24 cellular contexts compared by ENCODE assay signal in the genomic region with DNA sequence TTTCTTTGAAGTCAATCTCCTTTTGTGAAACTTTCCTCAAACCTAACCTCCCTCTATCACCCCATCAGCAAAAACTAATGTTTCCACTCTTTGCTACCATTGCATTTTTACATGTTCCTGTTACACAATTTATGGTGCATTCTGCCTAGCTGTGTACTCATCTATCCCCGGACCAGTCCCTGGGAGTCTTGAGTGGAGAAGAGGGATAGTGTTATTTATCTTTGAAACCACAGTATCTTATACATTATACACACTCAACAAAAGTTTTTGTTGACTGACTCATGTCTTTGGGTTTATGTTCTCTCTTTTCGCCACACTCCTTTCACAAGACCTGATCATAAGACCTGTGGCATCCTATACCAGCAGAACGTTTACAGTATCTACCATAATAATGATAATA. TPM values are rescaled to one million over a fixed set of nuclear protein-coding genes. Genes with fewer than 3 reads are reported as not detected.
A peak's percentile ranks its signal among the peaks of the same experiment; 100 is the strongest.
DNase-seq lines count a peak whose midpoint lies in the region; ATAC-seq, FAIRE-seq and TF ChIP-seq lines count a peak whose summit lies in the region.
"Had no signal": no experiment of that assay in that cellular context is flagged by ENCODE, and none has a peak within 500 bp of the region (broad histone marks: within the 10 kb centered on the region; RNA-seq: fewer than 3 reads in every experiment).

No MANE protein-coding gene starts in this region.

- no peak overlapping the region for H2BK120ac ChIP-seq in IMR-90 (ENCODE audit: low read depth, low read length)

- H2AK9ac ChIP-seq in IMR-90 (replicated peaks; ENCODE audit: low read depth, low read length, poor library complexity), result no peak overlapping the region

- no peak for TF ChIP-seq EP300 in GM12878 (IDR thresholded peaks at IDR 0.05; ENCODE audit: borderline replicate concordance in 1 of 2, control insufficient read depth in 1 of 2, low read depth in 2 of 2, low read length in 2 of 2)

- H3K4me3 ChIP-seq in IMR-90 (ENCODE audit: insufficient read depth, low read depth, low read length) (no peak overlapping the region), GM12878 (no peak overlapping the region), smooth muscle cell (no peak overlapping the region)
- H3K4me3 ChIP-seq: colonic mucosa, gastroesophageal sphincter, SK-N-MC, stomach, upper lobe of left lung had no signal

- H3K14ac ChIP-seq in IMR-90 (replicated peaks; ENCODE audit: low read depth, low read length), result no peak overlapping the region

- H3K4me3 Mint-ChIP-seq in activated T-cell treated with anti-CD3 and anti-CD28 coated beads, Interleukin-2, amount 50 U/mL, for 72 hours, result peak overlapping the region in 1 of 2 donors; percentile 18
- H3K4me3 Mint-ChIP-seq: mesothelial cell of epicardium had no signal

- TF ChIP-seq RAD21 in IMR-90 (IDR thresholded peaks at IDR 0.05; ENCODE audit: low read length) (no peak), GM12878 (IDR thresholded peaks at IDR 0.05; ENCODE audit: insufficient read depth, low read depth, low read length) (no peak)

- no peaks in the 10 kb centered on the region for H3K9me3 Mint-ChIP-seq in activated T-cell treated with anti-CD3 and anti-CD28 coated beads, Interleukin-2, amount 50 U/mL, for 72 hours
- H3K9me3 Mint-ChIP-seq: mesothelial cell of epicardium had no signal

- H3K56ac ChIP-seq in IMR-90 (ENCODE audit: extremely low read depth, insufficient read depth, low read length), result no peak overlapping the region

- no peak overlapping the region for H3K23ac ChIP-seq in IMR-90 (ENCODE audit: low read depth, low read length)

- no peak overlapping the region for H2AK5ac ChIP-seq in IMR-90 (ENCODE audit: low read depth, low read length)

- BruUV-seq in IMR-90 (replicated peaks; lab: Mats Ljungman, UMichigan), result no TSS peak
- no TSS peak for BruUV-seq in GM12878 (replicated peaks; lab: Mats Ljungman, UMichigan)

- H2BK15ac ChIP-seq in IMR-90 (ENCODE audit: low read depth, low read length), result no peak overlapping the region

- H3K27ac ChIP-seq in IMR-90 (ENCODE audit: insufficient read depth, low read length) (no peak overlapping the region), GM12878 (ENCODE audit: control insufficient read depth, insufficient read depth) (peak overlapping the region; percentile 4; the same call in 1 of the 2 replicates), smooth muscle cell (ENCODE audit: low read depth) (no peak overlapping the region)
- H3K27ac ChIP-seq: colonic mucosa, KMS-11, SK-N-MC, stomach, upper lobe of left lung had no signal

- RAD21 ChIA-PET in GM12878 (lab: Charles Lee; ENCODE audit: unreplicated experiment), result interaction anchor here (0.7 to 1.2 kb wide), 3 partner anchors 15 to 67 kb away, joined by 3 to 4 read pairs (median 3); a partner anchor contains a TSS

- intact Hi-C loops in IMR-90 (cut with micrococcal nuclease), result no loop called here
- intact Hi-C loops in GM12878 (cut with micrococcal nuclease; ENCODE audit: unreplicated experiment), result no loop called here

- no peaks in the 10 kb centered on the region for H4K20me1 ChIP-seq in IMR-90 (ENCODE audit: insufficient read depth, low read length)
- H4K20me1 ChIP-seq in GM12878 (ENCODE audit: control insufficient read depth, insufficient read depth), result peaks cover 11% of the 10 kb centered on the region; the same call in 1 of the 2 replicates
- peaks cover 73% of the 10 kb centered on the region for H4K20me1 ChIP-seq in smooth muscle cell (ENCODE audit: low read depth)

- no peak overlapping the region for H2BK5ac ChIP-seq in IMR-90 (ENCODE audit: low read depth, low read length, poor library complexity, severe bottlenecking)

- no peak overlapping the region for H4K5ac ChIP-seq in IMR-90 (ENCODE audit: low read depth, low read length)

- H3K4me1 ChIP-seq in IMR-90 (ENCODE audit: control insufficient read depth, insufficient read depth, low read length) (peaks cover 25% of the 10 kb centered on the region), GM12878 (ENCODE audit: control insufficient read depth, insufficient read depth, low read length) (peaks cover 29% of the 10 kb centered on the region), smooth muscle cell (ENCODE audit: low read depth) (peaks cover 7% of the 10 kb centered on the region)
- H3K4me1 ChIP-seq: colonic mucosa had no signal

- TF ChIP-seq CTCF in IMR-90 (conservative IDR thresholded peaks at IDR 0.05; ENCODE audit: low read depth, low read length) (no peak), GM12878 (IDR thresholded peaks at IDR 0.05 in 2 of 3, conservative IDR thresholded peaks at IDR 0.05 in 1 of 3; ENCODE audit: control insufficient read depth in 2 of 3, extremely low read depth in 1 of 3, insufficient read depth in 1 of 3, low read depth in 3 of 3, low read length in 3 of 3) (no peak), smooth muscle cell (IDR thresholded peaks at IDR 0.05; ENCODE audit: borderline replicate concordance, insufficient read depth, poor library complexity, severe bottlenecking) (no peak)

- POLR2A ChIA-PET in IMR-90 (lab: Charles Lee; ENCODE audit: unreplicated experiment) (no interaction called here), GM12878 (lab: Charles Lee) (interaction anchor here (0.7 to 4.6 kb wide), 3 partner anchors 9 to 42 kb away, joined by 5 to 21 read pairs (median 8); no protein-coding TSS in a partner anchor)

- H3K4me2 ChIP-seq in IMR-90 (ENCODE audit: low read depth, low read length) (no peak overlapping the region), GM12878 (ENCODE audit: control insufficient read depth, insufficient read depth) (no peak overlapping the region), smooth muscle cell (peak overlapping the region; percentile 17)
- H3K4me2 ChIP-seq: KMS-11 had no signal

- peaks cover 100% of the 10 kb centered on the region for H3K4me1 Mint-ChIP-seq in activated T-cell treated with anti-CD3 and anti-CD28 coated beads, Interleukin-2, amount 50 U/mL, for 72 hours (ENCODE audit: low read depth)

- H2BK20ac ChIP-seq in IMR-90 (ENCODE audit: low read depth, low read length), result no peak overlapping the region

- TF ChIP-seq POLR2A in IMR-90 (IDR thresholded peaks at IDR 0.05; ENCODE audit: low read depth, low read length) (no peak), GM12878 (IDR thresholded peaks at IDR 0.05; ENCODE audit: low read depth, low read length) (no peak)

- SMC1A ChIA-PET in GM12878 (lab: Charles Lee; ENCODE audit: uncharacterized antibody, unreplicated experiment), result interaction anchor here (1.3 to 4.7 kb wide), 3 partner anchors 9 to 29 kb away, joined by 4 to 27 read pairs (median 22); no protein-coding TSS in a partner anchor

- H3K79me2 ChIP-seq in GM12878 (ENCODE audit: control insufficient read depth, insufficient read depth, low read length) (peaks cover 100% of the 10 kb centered on the region), smooth muscle cell (ENCODE audit: low read depth) (peaks cover 84% of the 10 kb centered on the region)

- ATAC-seq in activated T-cell treated with anti-CD3 and anti-CD28 coated beads, Interleukin-2, amount 50 U/mL, for 72 hours (replicated peaks in 1 of 2), result peak; percentile 42 to 47
- ATAC-seq in IMR-90 (ENCODE audit: low read depth) (peak; percentile 82), GM12878 (no peak), HG03196 (IDR thresholded peaks at IDR 0.05; ENCODE audit: unreplicated experiment) (no peak), GM18498 (IDR thresholded peaks at IDR 0.05; ENCODE audit: unreplicated experiment) (no peak), GM18909 (IDR thresholded peaks at IDR 0.05; ENCODE audit: poor library complexity, unreplicated experiment) (no peak)
- ATAC-seq: gastroesophageal sphincter had no signal

- H3K4ac ChIP-seq in IMR-90 (ENCODE audit: low read depth, low read length), result no peak overlapping the region

- no peak overlapping the region for H4K91ac ChIP-seq in IMR-90 (ENCODE audit: insufficient read depth, low read depth, low read length)

- WGBS in IMR-90 (ENCODE audit: extremely low coverage in 2 of 2, insufficient read length in 1 of 2), 2 experiments, result no CpG with 5 or more reads among the region's 3 CpGs
- WGBS in GM12878 (ENCODE audit: insufficient coverage, insufficient replicate concordance, low lambda C conversion rate, missing lambda C conversion rate), result 65% methylated on average over 3 of the region's 3 CpGs
- 42% methylated on average over 3 of the region's 3 CpGs for WGBS in smooth muscle cell (ENCODE audit: low lambda C conversion rate)

- FAIRE-seq in GM12878 (lab: Jason Lieb, UNC), result no peak
- FAIRE-seq: endothelial cell of umbilical vein, RCC 7860 had no signal

- CTCF ChIA-PET in IMR-90 (lab: Yijun Ruan, JAX), result interaction anchor here (0.6 to 0.9 kb wide), 2 partner anchors 50 to 54 kb away, joined by 3 read pairs; no protein-coding TSS in a partner anchor
- CTCF ChIA-PET in GM12878 (lab: Yijun Ruan, JAX), result interaction anchor here (0.8 to 3.0 kb wide), 3 partner anchors 15 to 67 kb away, joined by 3 to 8 read pairs (median 5); no protein-coding TSS in a partner anchor

- H3K9ac ChIP-seq in IMR-90 (ENCODE audit: low read depth, low read length) (no peak overlapping the region), GM12878 (ENCODE audit: control insufficient read depth, insufficient read depth, low read length) (no peak overlapping the region), smooth muscle cell (ENCODE audit: low read depth) (no peak overlapping the region)
- H3K9ac ChIP-seq: KMS-11 had no signal

- peaks cover 7 to 18% of the 10 kb centered on the region in 2 donors for H3K36me3 Mint-ChIP-seq in activated T-cell treated with anti-CD3 and anti-CD28 coated beads, Interleukin-2, amount 50 U/mL, for 72 hours (ENCODE audit: insufficient read depth in 2 of 2)
- H3K36me3 Mint-ChIP-seq: mesothelial cell of epicardium had no signal

- H3K18ac ChIP-seq in IMR-90 (ENCODE audit: low read depth, low read length), result no peak overlapping the region

- H3K27me3 Mint-ChIP-seq in activated T-cell treated with anti-CD3 and anti-CD28 coated beads, Interleukin-2, amount 50 U/mL, for 72 hours (ENCODE audit: low read depth), result no peaks in the 10 kb centered on the region

- dilution Hi-C loops in IMR-90 (cut with HindIII; ENCODE audit: low sequenced_read_pairs, unreplicated experiment), result no loop called here

- H3K79me1 ChIP-seq in IMR-90 (ENCODE audit: low read depth in 1 of 2, low read length in 2 of 2), result peaks cover 9 to 30% of the 10 kb centered on the region in 2 experiments; a peak in 3 of 4 replicates

- no peak overlapping the region for H4K8ac ChIP-seq in IMR-90 (ENCODE audit: low read depth in 2 of 2, low read length in 2 of 2)

- H3K27ac Mint-ChIP-seq in activated T-cell treated with anti-CD3 and anti-CD28 coated beads, Interleukin-2, amount 50 U/mL, for 72 hours, result peak overlapping the region; percentile 79
- H3K27ac Mint-ChIP-seq: mesothelial cell of epicardium had no signal

- no peaks in the 10 kb centered on the region for H3K36me3 ChIP-seq in IMR-90 (ENCODE audit: control insufficient read depth, insufficient read depth, low read length)
- peaks cover 4 to 21% of the 10 kb centered on the region in 2 experiments for H3K36me3 ChIP-seq in GM12878 (ENCODE audit: control insufficient read depth in 2 of 2, insufficient read depth in 2 of 2, low read length in 1 of 2)
- no peaks in the 10 kb centered on the region for H3K36me3 ChIP-seq in smooth muscle cell (ENCODE audit: low read depth)
- H3K36me3 ChIP-seq: colonic mucosa, gastroesophageal sphincter, stomach, upper lobe of left lung had no signal

- DNase-seq in activated T-cell treated with anti-CD3 and anti-CD28 coated beads, Interleukin-2, amount 50 U/mL, for 72 hours, result no peak
- DNase-seq in activated T-cell treated with anti-CD3 and anti-CD28 coated beads, Interleukin-2, amount 50 U/mL, for 1 hour, result no peak
- DNase-seq in IMR-90 (peak; percentile 94), GM12878 (ENCODE audit: low read depth, low spot score) (no peak), smooth muscle cell (lab: John Stamatoyannopoulos, UW; ENCODE audit: unreplicated experiment) (no peak)
- DNase-seq: activated CD4-positive, alpha-beta T cell treated with anti-CD3 and anti-CD28 coated beads, Interleukin-2, amount 50 U/mL, for 4 hours; activated effector memory CD4-positive, alpha-beta T cell treated with Interleukin-2 at 50 U/mL for 16 hours; Caco-2; colonic mucosa; NCI-H1092; NCI-H2081; NCI-H446 treated with DMSO at 0.1 percent for 48 hours; stimulated activated CD4-positive, alpha-beta T cell treated with anti-CD3 and anti-CD28 coated beads, Interleukin-15, amount 100 ng/mL, for 24 hours; stomach; upper lobe of left lung had no signal

- in situ Hi-C loops in IMR-90 (cut with MboI; ENCODE audit: low sequenced_read_pairs), result no loop called here
- in situ Hi-C loops in GM12878 (cut with MboI), result no loop called here

- no peaks in the 10 kb centered on the region for H3F3A ChIP-seq in smooth muscle cell (ENCODE audit: low read depth)

- H2AFZ ChIP-seq in IMR-90 (replicated peaks; ENCODE audit: low read length, poor library complexity) (no peak overlapping the region), GM12878 (ENCODE audit: control insufficient read depth, low read depth, low read length) (no peak overlapping the region), smooth muscle cell (ENCODE audit: low read depth) (no peak overlapping the region)

- H3K9me3 ChIP-seq in IMR-90 (ENCODE audit: control insufficient read depth, insufficient read depth, low read length) (no peaks in the 10 kb centered on the region), GM12878 (replicated peaks; ENCODE audit: control insufficient read depth, insufficient read depth, low read length) (no peaks in the 10 kb centered on the region), smooth muscle cell (replicated peaks; ENCODE audit: low read depth) (no peaks in the 10 kb centered on the region)
- H3K9me3 ChIP-seq: Caco-2, colonic mucosa, gastroesophageal sphincter, stomach, upper lobe of left lung had no signal

- H3K27me3 ChIP-seq in IMR-90 (ENCODE audit: control insufficient read depth, insufficient read depth, low read length) (no peaks in the 10 kb centered on the region), GM12878 (replicated peaks in 1 of 2; ENCODE audit: control insufficient read depth in 2 of 2, insufficient read depth in 2 of 2, low read length in 1 of 2) (no peaks in the 10 kb centered on the region), smooth muscle cell (ENCODE audit: low read depth) (no peaks in the 10 kb centered on the region)
- H3K27me3 ChIP-seq: colonic mucosa, gastroesophageal sphincter, stomach, upper lobe of left lung had no signal

- peaks cover 10% of the 10 kb centered on the region for H3K9me1 ChIP-seq in IMR-90 (ENCODE audit: insufficient read depth, low read length)

RNA-seq across cellular contexts. Expression of a gene that starts 26.3 kb away (rescaled TPM):
- total RNA-seq in activated T-cell treated with anti-CD3 and anti-CD28 coated beads, Interleukin-2, amount 50 U/mL, for 72 hours, result 100 to 1,000 TPM; 117 to 137 TPM
- total RNA-seq in IMR-90 (2012; rRNA removed), result 29.9 and 42.5 TPM in 2 replicates
- polyA plus RNA-seq in IMR-90 (2012; rRNA removed), result 16.2 and 20.3 TPM in 2 replicates
- polyA plus RNA-seq in IMR-90 (2012; cell fraction: cytosol; rRNA removed), result 2.1 and 6.1 TPM in 2 replicates
- 1.7 and 6.6 TPM in 2 replicates for polyA plus RNA-seq in IMR-90 (2012; cell fraction: nucleus; rRNA removed; ENCODE audit: low replicate concordance)
- 75.1 and 80.9 TPM in 2 replicates for total RNA-seq in GM12878 (2013; cell fraction: nucleolus; rRNA removed)
- total RNA-seq in GM12878 (2014; rRNA removed), result 140 and 157 TPM in 2 replicates
- total RNA-seq in GM12878 (2014; rRNA removed; fragmentation: Illumina TruSeq; extraction: Trizol), result 178 and 183 TPM in 2 replicates
- total RNA-seq in GM12878 (2021), result 116 and 124 TPM in 2 replicates
- 51.5 TPM for polyA plus RNA-seq in GM12878 (2011; ENCODE audit: low read depth)
- 169 and 264 TPM in 2 replicates for polyA plus RNA-seq in GM12878 (2011; rRNA removed)
- 66.2 and 70.2 TPM in 2 replicates for polyA plus RNA-seq in GM12878 (2011; cell fraction: cytosol; rRNA removed)
- polyA plus RNA-seq in GM12878 (2011; cell fraction: nucleus; rRNA removed), result 51.6 and 57.2 TPM in 2 replicates
- 82.6 and 119 TPM in 2 replicates for polyA plus RNA-seq in GM12878 (2012)
- polyA plus RNA-seq in GM12878 (2014; fragmentation: Illumina TruSeq; extraction: Trizol), result 180 and 219 TPM in 2 replicates
- 100 to 1,000 TPM; 217 to 324 TPM for polyA plus RNA-seq in GM12878 (2014; fragmentation: Nextera tagmentation; extraction: Ambion mirVana)
- polyA plus RNA-seq in GM12878 (2014; rRNA removed), result 108 and 144 TPM in 2 replicates
- polyA plus RNA-seq in GM12878 (2016; fragmentation: Nextera tagmentation; extraction: Ambion mirVana), result 100 to 1,000 TPM; 177 to 181 TPM
- polyA minus RNA-seq in GM12878 (2011; rRNA and poly(A)+ RNA removed), result 69.6 and 132 TPM in 2 replicates
- polyA minus RNA-seq in GM12878 (2011; cell fraction: cytosol; rRNA and poly(A)+ RNA removed), result 56.4 and 60.0 TPM in 2 replicates
- 30.6 and 45.0 TPM in 2 replicates for polyA minus RNA-seq in GM12878 (2011; cell fraction: nucleus; rRNA and poly(A)+ RNA removed)
- total RNA-seq in smooth muscle cell, result 81.2 and 85.1 TPM in 2 replicates
- 15.7 and 34.2 TPM in 2 replicates for polyA plus RNA-seq in smooth muscle cell

Comparison
In these comparisons a context has a peak if more than half of its experiments do, and no peak if none do; other contexts are left out.
1. ATAC-seq: peak in activated T-cell treated with anti-CD3 and anti-CD28 coated beads, Interleukin-2, amount 50 U/mL, for 72 hours (2 of 2) and IMR-90 (single experiment); none in GM12878 (single experiment), HG03196 (single experiment), GM18498 (single experiment) and GM18909 (single experiment).